In genomic region chr14:57574617-57575288, GRCh38 we compare ENCODE assay signal across 17 cellular contexts.
A peak's percentile ranks its signal among the peaks of the same experiment; 100 is the strongest.
DNase-seq lines count a peak whose midpoint lies in the region; ATAC-seq, FAIRE-seq and TF ChIP-seq lines count a peak whose summit lies in the region.
"Had no signal": no experiment of that assay in that cellular context is flagged by ENCODE, and none has a peak within 500 bp of the region (broad histone marks: within the 10 kb centered on the region; RNA-seq: fewer than 3 reads in every experiment).

No MANE protein-coding gene starts in this region.

- H3K27ac ChIP-seq in endodermal cell (ENCODE audit: low read depth, low read length) = no peak overlapping the region
- H3K27ac ChIP-seq in small intestine (ENCODE audit: low read depth in 1 of 2, low read length in 1 of 2) = no peak overlapping the region
- H3K27ac ChIP-seq in heart right ventricle = no peak overlapping the region

- H3K4me1 ChIP-seq in endodermal cell (ENCODE audit: control insufficient read depth, insufficient read depth, low read length) (peaks cover 8% of the 10 kb centered on the region), small intestine (ENCODE audit: control insufficient read depth in 2 of 2, insufficient read depth in 1 of 2, low read depth in 1 of 2, low read length in 1 of 2) (no peaks in the 10 kb centered on the region), heart right ventricle (no peaks in the 10 kb centered on the region)

- H3K27me3 Mint-ChIP-seq in endodermal cell (ENCODE audit: insufficient read depth) = no peaks in the 10 kb centered on the region
- H3K27me3 Mint-ChIP-seq: activated CD4-positive, alpha-beta memory T cell treated with anti-CD3 and anti-CD28 coated beads, Interleukin-2, amount 10 ng/mL, durations not matched to agents 7 days and 5 days had no signal

- no peaks in the 10 kb centered on the region for H3K36me3 Mint-ChIP-seq in endodermal cell (ENCODE audit: low read depth)

- no peaks in the 10 kb centered on the region for H3K9me3 Mint-ChIP-seq in endodermal cell
- H3K9me3 Mint-ChIP-seq: activated CD4-positive, alpha-beta memory T cell treated with anti-CD3 and anti-CD28 coated beads, Interleukin-2, amount 10 ng/mL, durations not matched to agents 7 days and 5 days had no signal

- no peak overlapping the region for H3K27ac Mint-ChIP-seq in endodermal cell
- H3K27ac Mint-ChIP-seq: activated CD4-positive, alpha-beta memory T cell treated with anti-CD3 and anti-CD28 coated beads, Interleukin-2, amount 10 ng/mL, durations not matched to agents 7 days and 5 days had no signal

- WGBS in endodermal cell (ENCODE audit: insufficient coverage in 1 of 2, insufficient read length in 1 of 2), 2 experiments = 83 to 94% methylated on average over 4 to 5 of the region's 5 CpGs
- WGBS in small intestine, 3 donors = 48 to 68% (median 55%) methylated on average over 5 of the region's 5 CpGs
- WGBS in heart right ventricle, 2 donors = 76 to 79% methylated on average over 5 of the region's 5 CpGs

- no peak overlapping the region for H3K9ac ChIP-seq in endodermal cell (ENCODE audit: extremely low read depth, low read length, poor library complexity, severe bottlenecking)

- no peaks in the 10 kb centered on the region for H3K27me3 ChIP-seq in endodermal cell (ENCODE audit: control insufficient read depth, insufficient read depth, low read length, poor library complexity, severe bottlenecking)
- no peaks in the 10 kb centered on the region for H3K27me3 ChIP-seq in small intestine (ENCODE audit: control insufficient read depth in 2 of 2, insufficient read depth in 2 of 2, low read length in 2 of 2)
- no peaks in the 10 kb centered on the region for H3K27me3 ChIP-seq in heart right ventricle

- intact Hi-C loops in heart right ventricle (cut with DNase I) = no loop called here

- no peak overlapping the region for H3K4me3 Mint-ChIP-seq in endodermal cell
- H3K4me3 Mint-ChIP-seq: activated CD4-positive, alpha-beta memory T cell treated with anti-CD3 and anti-CD28 coated beads, Interleukin-2, amount 10 ng/mL, durations not matched to agents 7 days and 5 days had no signal

- TF ChIP-seq CTCF in endodermal cell (conservative IDR thresholded peaks at IDR 0.05) (peak; percentile 65), heart right ventricle (IDR thresholded peaks at IDR 0.05) (no peak)

- H3K36me3 ChIP-seq in endodermal cell (ENCODE audit: control insufficient read depth, insufficient read depth, low read length) (no peaks in the 10 kb centered on the region), small intestine (ENCODE audit: control insufficient read depth in 2 of 2, insufficient read depth in 2 of 2, low read length in 2 of 2) (no peaks in the 10 kb centered on the region), heart right ventricle (no peaks in the 10 kb centered on the region)

- H3K9me3 ChIP-seq in endodermal cell (ENCODE audit: control insufficient read depth, low read length) (no peaks in the 10 kb centered on the region), small intestine (ENCODE audit: control insufficient read depth, low read depth) (no peaks in the 10 kb centered on the region), heart right ventricle (no peaks in the 10 kb centered on the region)

- DNase-seq in NCI-H510A treated with DMSO at 0.1 percent for 48 hours (lab: John Stamatoyannopoulos, UW) (peak; percentile 2), NCI-H510A (lab: John Stamatoyannopoulos, UW) (no peak), NCI-H2227 (lab: John Stamatoyannopoulos, UW; ENCODE audit: unreplicated experiment) (peak; percentile 59), endodermal cell (no peak), small intestine (peak; percentile 1), heart right ventricle (no peak), NOMO-1 treated with dmso at 0.1 percent for 144 hours (lab: John Stamatoyannopoulos, UW; ENCODE audit: unreplicated experiment) (no peak)
- DNase-seq: activated CD4-positive, alpha-beta memory T cell treated with anti-CD3 and anti-CD28 coated beads, Interleukin-2, amount 10 ng/mL, durations not matched to agents 7 days and 5 days; activated naive CD4-positive, alpha-beta T cell; cerebellar nuclear complex; NCI-H1930; posterior cingulate gyrus; stimulated activated CD8-positive, alpha-beta memory T cell treated with anti-CD3 and anti-CD28 coated beads, Interleukin-4, amount 100 ng/mL, for 48 hours; T1000 had no signal

- peaks cover 19% of the 10 kb centered on the region for H3K4me1 Mint-ChIP-seq in endodermal cell
- H3K4me1 Mint-ChIP-seq: activated CD4-positive, alpha-beta memory T cell treated with anti-CD3 and anti-CD28 coated beads, Interleukin-2, amount 10 ng/mL, durations not matched to agents 7 days and 5 days had no signal

- H3K4me3 ChIP-seq in endodermal cell (ENCODE audit: low read length) = no peak overlapping the region
- no peak overlapping the region for H3K4me3 ChIP-seq in small intestine (ENCODE audit: low read depth in 1 of 2, low read length in 2 of 2)
- no peak overlapping the region for H3K4me3 ChIP-seq in heart right ventricle
- H3K4me3 ChIP-seq: K562 had no signal

- FAIRE-seq in small intestine (lab: Jason Lieb, UNC) = no peak
- FAIRE-seq: K562 had no signal

- ATAC-seq in GM21447 (IDR thresholded peaks at IDR 0.05; ENCODE audit: unreplicated experiment) (no peak), heart right ventricle (no peak)
- ATAC-seq: esophagus mucosa, K562 had no signal

Comparison
In these comparisons a context has a peak if more than half of its experiments do, and no peak if none do; other contexts are left out.
1. DNase-seq: peak in NCI-H510A treated with DMSO at 0.1 percent for 48 hours (single experiment), NCI-H2227 (single experiment) and small intestine (single experiment); none in NCI-H510A (single experiment), endodermal cell (single experiment), heart right ventricle (0 of 2) and NOMO-1 treated with dmso at 0.1 percent for 144 hours (single experiment).